10 cellular contexts compared by ENCODE assay signal in genomic region chr1:1212780-1213152, GRCh38. TPM values are rescaled to one million over a fixed set of nuclear protein-coding genes. Genes with fewer than 3 reads are reported as not detected.
DNase-seq lines count a peak whose midpoint lies in the region; ATAC-seq and TF ChIP-seq lines count a peak whose summit lies in the region.
"Had no signal": no experiment of that assay in that cellular context is flagged by ENCODE, and none has a peak within 500 bp of the region (broad histone marks: within the 10 kb centered on the region; RNA-seq: fewer than 3 reads in every experiment).

No MANE protein-coding gene starts in this region.

- H3K27me3 ChIP-seq in CD4-positive, alpha-beta memory T cell (ENCODE audit: insufficient read depth, low read length) = no peaks in the 10 kb centered on the region

- H3K27me3 Mint-ChIP-seq in CD4-positive, alpha-beta memory T cell = no peaks in the 10 kb centered on the region
- H3K27me3 Mint-ChIP-seq in natural killer cell treated with Interleukin-12 subunit alpha and Interleukin-12 subunit beta and Interleukin-15 and Interleukin-18, amount 100 ng/mL, for 72 hours = no peaks in the 10 kb centered on the region
- H3K27me3 Mint-ChIP-seq in progenitor cell of endocrine pancreas = no peaks in the 10 kb centered on the region

- H3K4me3 Mint-ChIP-seq in CD4-positive, alpha-beta memory T cell = peak overlapping the region; percentile 43 to 83 (median 74)
- H3K4me3 Mint-ChIP-seq in natural killer cell treated with Interleukin-12 subunit alpha and Interleukin-12 subunit beta and Interleukin-15 and Interleukin-18, amount 100 ng/mL, for 72 hours = peak overlapping the region; percentile 39
- H3K4me3 Mint-ChIP-seq in progenitor cell of endocrine pancreas (ENCODE audit: low read depth) = no peak overlapping the region

- H3K9me3 Mint-ChIP-seq in CD4-positive, alpha-beta memory T cell = no peaks in the 10 kb centered on the region
- H3K9me3 Mint-ChIP-seq in natural killer cell treated with Interleukin-12 subunit alpha and Interleukin-12 subunit beta and Interleukin-15 and Interleukin-18, amount 100 ng/mL, for 72 hours = no peaks in the 10 kb centered on the region
- H3K9me3 Mint-ChIP-seq in progenitor cell of endocrine pancreas (ENCODE audit: low read depth) = no peaks in the 10 kb centered on the region

- H3K4me3 ChIP-seq in CD4-positive, alpha-beta memory T cell (ENCODE audit: low read length in 2 of 2) = peak overlapping the region; percentile 55 to 78
- no peak overlapping the region for H3K4me3 ChIP-seq in NB4 (ENCODE audit: low read depth, low read length)
- H3K4me3 ChIP-seq: K562 had no signal

- H3K36me3 ChIP-seq in CD4-positive, alpha-beta memory T cell (ENCODE audit: insufficient read depth, low read length) = peaks cover under 1% of the 10 kb centered on the region

- H3K36me3 Mint-ChIP-seq in CD4-positive, alpha-beta memory T cell = peaks cover 0 to 10% of the 10 kb centered on the region in 2 donors
- H3K36me3 Mint-ChIP-seq in natural killer cell treated with Interleukin-12 subunit alpha and Interleukin-12 subunit beta and Interleukin-15 and Interleukin-18, amount 100 ng/mL, for 72 hours = no peaks in the 10 kb centered on the region
- peaks cover 6% of the 10 kb centered on the region for H3K36me3 Mint-ChIP-seq in progenitor cell of endocrine pancreas (ENCODE audit: insufficient read depth)

- peaks cover 18 to 64% (median 40%) of the 10 kb centered on the region in 4 donors for H3K4me1 Mint-ChIP-seq in CD4-positive, alpha-beta memory T cell
- peaks cover 27 to 43% of the 10 kb centered on the region in 2 donors for H3K4me1 Mint-ChIP-seq in natural killer cell treated with Interleukin-12 subunit alpha and Interleukin-12 subunit beta and Interleukin-15 and Interleukin-18, amount 100 ng/mL, for 72 hours (ENCODE audit: low read depth in 2 of 2)
- H3K4me1 Mint-ChIP-seq in progenitor cell of endocrine pancreas (ENCODE audit: low read depth) = no peaks in the 10 kb centered on the region

- peak; percentile 46 to 71 (median 57) for DNase-seq in CD4-positive, alpha-beta memory T cell
- peak; percentile 90 for DNase-seq in NB4 (ENCODE audit: low read depth)
- peak; percentile 57 for DNase-seq in central memory CD4-positive, alpha-beta T cell
- peak; percentile 92 for DNase-seq in natural killer cell treated with Interleukin-12 subunit alpha and Interleukin-12 subunit beta and Interleukin-15 and Interleukin-18, amount 100 ng/mL, for 72 hours (ENCODE audit: low spot score)
- no peak for DNase-seq in NCI-H345 treated with DMSO at 0.1 percent for 48 hours (lab: John Stamatoyannopoulos, UW; ENCODE audit: unreplicated experiment)
- DNase-seq in progenitor cell of endocrine pancreas (ENCODE audit: low spot score, unreplicated experiment) = no peak
- DNase-seq in NCI-H2196 treated with DMSO at 0.1 percent for 48 hours (lab: John Stamatoyannopoulos, UW; ENCODE audit: unreplicated experiment) = no peak
- DNase-seq in ACHN = no peak

- peak overlapping the region in 6 of 7 donors; percentile 25 to 98 (median 57) for H3K27ac Mint-ChIP-seq in CD4-positive, alpha-beta memory T cell
- H3K27ac Mint-ChIP-seq in natural killer cell treated with Interleukin-12 subunit alpha and Interleukin-12 subunit beta and Interleukin-15 and Interleukin-18, amount 100 ng/mL, for 72 hours = peak overlapping the region; percentile 33 to 48
- H3K27ac Mint-ChIP-seq in progenitor cell of endocrine pancreas = no peak overlapping the region

- TF ChIP-seq CTCF in NB4 (IDR thresholded peaks at IDR 0.05; ENCODE audit: low read depth, low read length) = no peak
- no peak for TF ChIP-seq CTCF in progenitor cell of endocrine pancreas (IDR thresholded peaks at IDR 0.05; ENCODE audit: unreplicated experiment)

- in situ Hi-C loops in ACHN (cut with HindIII; ENCODE audit: low pct_ligation_motif_present, low pct_unique_long_range_greater_than_20kb, low sequenced_read_pairs) = no loop called here

- TF ChIP-seq POLR2A in NB4 (IDR thresholded peaks at IDR 0.05; ENCODE audit: extremely low read depth, insufficient read length) = no peak

- no peaks in the 10 kb centered on the region for H3K9me3 ChIP-seq in CD4-positive, alpha-beta memory T cell (ENCODE audit: control insufficient read depth in 1 of 2, low read length in 2 of 2)

- POLR2A ChIA-PET in CD4-positive, alpha-beta memory T cell (lab: Charles Lee; ENCODE audit: partially characterized antibody) = interaction anchor here (0.8 to 2.2 kb wide), 5 partner anchors 14 to 199 kb away, joined by 3 to 11 read pairs (median 6); partner anchors contain the start of genes B3GALT6 and SDF4

- CTCF ChIA-PET in CD4-positive, alpha-beta memory T cell (lab: Charles Lee; ENCODE audit: partially characterized antibody) = interaction anchor here (0.6 kb wide), 1 partner anchor 53 kb away, joined by 3 read pairs; no protein-coding TSS in a partner anchor

- intact Hi-C loops in CD4-positive, alpha-beta memory T cell (cut with micrococcal nuclease) = no loop called here

- peak overlapping the region; percentile 86 for H3K27ac ChIP-seq in CD4-positive, alpha-beta memory T cell (ENCODE audit: low read depth, low read length)

- peaks cover 80% of the 10 kb centered on the region for H3K4me1 ChIP-seq in CD4-positive, alpha-beta memory T cell (ENCODE audit: insufficient read depth, low read length)

- peak; percentile 73 to 79 for ATAC-seq in natural killer cell treated with Interleukin-12 subunit alpha and Interleukin-12 subunit beta and Interleukin-15 and Interleukin-18, amount 100 ng/mL, for 72 hours
- ATAC-seq: HCT116 had no signal

RNA-seq across cellular contexts. Expression of gene TNFRSF4, which starts 1.2 kb away (rescaled TPM):
- 10 to 100 TPM; 13.5 to 15.5 TPM for total RNA-seq in CD4-positive, alpha-beta memory T cell
- 10 to 100 TPM; 63.2 to 75.1 TPM for polyA plus RNA-seq in CD4-positive, alpha-beta memory T cell
- 100 to 1,000 TPM in 1 of 2 donors, 10 to 100 TPM in 1; 56.8 to 305 TPM for total RNA-seq in natural killer cell treated with Interleukin-12 subunit alpha and Interleukin-12 subunit beta and Interleukin-15 and Interleukin-18, amount 100 ng/mL, for 72 hours
- total RNA-seq in progenitor cell of endocrine pancreas = 0.33 and 0.38 TPM in 2 replicates

RNA-seq across cellular contexts. Expression of gene TNFRSF18, which starts 6.4 kb away (rescaled TPM):
- total RNA-seq in CD4-positive, alpha-beta memory T cell = 1 to 10 TPM; 8.0 to 8.6 TPM
- polyA plus RNA-seq in CD4-positive, alpha-beta memory T cell = 10 to 100 TPM; 22.1 to 27.1 TPM
- 100 to 1,000 TPM; 295 to 591 TPM for total RNA-seq in natural killer cell treated with Interleukin-12 subunit alpha and Interleukin-12 subunit beta and Interleukin-15 and Interleukin-18, amount 100 ng/mL, for 72 hours
- total RNA-seq in progenitor cell of endocrine pancreas = 0.48 TPM in 1 of 2 replicates, not detected in the other

RNA-seq across cellular contexts. Expression of gene SDF4, which starts 19.0 kb away (rescaled TPM):
- 100 to 1,000 TPM; 125 to 138 TPM for total RNA-seq in CD4-positive, alpha-beta memory T cell
- 100 to 1,000 TPM in 1 of 2 donors, 10 to 100 TPM in 1; 97.4 to 106 TPM for polyA plus RNA-seq in CD4-positive, alpha-beta memory T cell
- 100 to 1,000 TPM; 243 to 251 TPM for total RNA-seq in natural killer cell treated with Interleukin-12 subunit alpha and Interleukin-12 subunit beta and Interleukin-15 and Interleukin-18, amount 100 ng/mL, for 72 hours
- 103 and 107 TPM in 2 replicates for total RNA-seq in progenitor cell of endocrine pancreas

RNA-seq across cellular contexts. Expression of gene B3GALT6, which starts 19.3 kb away (rescaled TPM):
- total RNA-seq in CD4-positive, alpha-beta memory T cell = 10 to 100 TPM; 23.0 to 23.7 TPM
- polyA plus RNA-seq in CD4-positive, alpha-beta memory T cell = 10 to 100 TPM in 1 of 2 donors, 1 to 10 TPM in 1; 5.4 to 14.4 TPM
- 10 to 100 TPM; 23.8 to 28.1 TPM for total RNA-seq in natural killer cell treated with Interleukin-12 subunit alpha and Interleukin-12 subunit beta and Interleukin-15 and Interleukin-18, amount 100 ng/mL, for 72 hours
- 31.7 and 31.9 TPM in 2 replicates for total RNA-seq in progenitor cell of endocrine pancreas

RNA-seq across cellular contexts. Expression of gene C1QTNF12, which starts 33.8 kb away (rescaled TPM):
- 1 to 10 TPM; 2.4 to 3.3 TPM for total RNA-seq in CD4-positive, alpha-beta memory T cell
- under 1 TPM in 1 of 2 donors, not detected in 1; 0.31 TPM for polyA plus RNA-seq in CD4-positive, alpha-beta memory T cell
- 1 to 10 TPM; 5.2 to 5.6 TPM for total RNA-seq in natural killer cell treated with Interleukin-12 subunit alpha and Interleukin-12 subunit beta and Interleukin-15 and Interleukin-18, amount 100 ng/mL, for 72 hours
- total RNA-seq in progenitor cell of endocrine pancreas = 1.7 and 2.7 TPM in 2 replicates

Comparison
In these comparisons a context has a peak if more than half of its experiments do, and no peak if none do; other contexts are left out.
1. DNase-seq: peak in CD4-positive, alpha-beta memory T cell (5 of 5), NB4 (single experiment), central memory CD4-positive, alpha-beta T cell (single experiment) and natural killer cell treated with Interleukin-12 subunit alpha and Interleukin-12 subunit beta and Interleukin-15 and Interleukin-18, amount 100 ng/mL, for 72 hours (single experiment); none in NCI-H345 treated with DMSO at 0.1 percent for 48 hours (single experiment), progenitor cell of endocrine pancreas (single experiment), NCI-H2196 treated with DMSO at 0.1 percent for 48 hours (single experiment) and ACHN (single experiment).
2. RNA of gene TNFRSF4, which starts 1.2 kb away (total RNA-seq): 56.8 to 305 TPM in natural killer cell treated with Interleukin-12 subunit alpha and Interleukin-12 subunit beta and Interleukin-15 and Interleukin-18, amount 100 ng/mL, for 72 hours and 13.5 to 15.5 TPM in CD4-positive, alpha-beta memory T cell; 0.33 to 0.38 TPM in progenitor cell of endocrine pancreas; every median in the first group is over 10 times any median in the second.
3. RNA of gene TNFRSF18, which starts 6.4 kb away (total RNA-seq): 295 to 591 TPM in natural killer cell treated with Interleukin-12 subunit alpha and Interleukin-12 subunit beta and Interleukin-15 and Interleukin-18, amount 100 ng/mL, for 72 hours; 8.0 to 8.6 TPM in CD4-positive, alpha-beta memory T cell and 0.48 TPM in progenitor cell of endocrine pancreas; every median in the first group is over 10 times any median in the second.